ENCODE assay signal across 24 cellular contexts in genomic region chr3:60675424-60675823, GRCh38.
"Had no signal": no experiment of that assay in that cellular context is flagged by ENCODE, and none has a peak within 500 bp of the region (broad histone marks: within the 10 kb centered on the region; RNA-seq: fewer than 3 reads in every experiment).

No MANE protein-coding gene starts in this region.

- H3K4me1 ChIP-seq: Peyer's patch had no signal

- H3K27me3 ChIP-seq: brain microvascular endothelial cell, cardiac muscle cell, Peyer's patch had no signal

- DNase-seq: activated CD4-positive, alpha-beta memory T cell treated with anti-CD3 and anti-CD28 coated beads, Interleukin-2, amount 10 ng/mL, durations not matched to agents 7 days and 5 days; activated CD4-positive, alpha-beta T cell treated with anti-CD3 and anti-CD28 coated beads, Interleukin-2, amount 50 U/mL, for 1 hour; activated CD4-positive, CD25-positive, alpha-beta regulatory T cell; activated gamma-delta T cell treated with Interleukin-2 at 50 U/mL for 16 hours; activated naive CD4-positive, alpha-beta T cell treated with anti-CD3 and anti-CD28 coated beads, Interleukin-2, amount 10 ng/mL, durations not matched to agents 7 days and 5 days; activated naive CD8-positive, alpha-beta T cell treated with anti-CD3 and anti-CD28 coated beads for 36 hours; activated T-cell treated with anti-CD3 and anti-CD28 coated beads for 4 hours; activated T-cell treated with anti-CD3 and anti-CD28 coated beads, Interleukin-2, amount 50 U/mL, for 48 hours; brain microvascular endothelial cell; MM.1S; NCI-H1105 treated with DMSO at 0.1 percent for 48 hours; NCI-H1694; NCI-H2029; NCI-H2107; NCI-H2171 treated with DMSO at 0.1 percent for 48 hours; NCI-H226; NCI-H526; NK-92 treated with Interleukin-12 subunit alpha and Interleukin-12 subunit beta, amount 100 ng/mL, for 24 hours; OCI-M1; Peyer's patch; SHP77 had no signal

- H3K9me3 ChIP-seq: Peyer's patch had no signal

- H3K36me3 ChIP-seq: brain microvascular endothelial cell, cardiac muscle cell, Peyer's patch had no signal

- H3K27ac ChIP-seq: brain microvascular endothelial cell, cardiac muscle cell, Peyer's patch, RWPE1, VCaP had no signal

- H3K4me3 ChIP-seq: cardiac muscle cell, Peyer's patch had no signal
